ENCODE assay signal across 17 cellular contexts in the genomic region with DNA sequence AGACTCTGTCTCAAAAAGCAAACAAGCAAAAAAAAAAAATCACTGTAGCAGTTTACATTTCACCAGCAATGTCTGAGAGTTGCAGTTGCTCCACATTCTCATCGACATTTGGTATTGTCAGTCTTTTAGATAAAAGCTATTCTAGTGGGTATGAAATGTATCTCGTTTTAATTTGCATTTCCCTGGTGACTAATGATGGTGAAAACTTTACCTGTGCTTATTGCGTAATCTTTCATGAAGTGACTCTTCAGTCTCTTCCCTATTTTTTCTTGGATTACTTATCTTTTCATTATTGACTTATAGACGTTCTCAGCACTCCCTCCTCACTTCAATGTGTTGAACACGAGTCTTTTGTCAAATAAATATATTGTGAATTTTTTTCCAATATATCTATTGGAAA. TPM values are rescaled to one million over a fixed set of nuclear protein-coding genes. Genes with fewer than 3 reads are reported as not detected.
A peak's percentile ranks its signal among the peaks of the same experiment; 100 is the strongest.
DNase-seq lines count a peak whose midpoint lies in the region; ATAC-seq, FAIRE-seq and TF ChIP-seq lines count a peak whose summit lies in the region.
"Had no signal": no experiment of that assay in that cellular context is flagged by ENCODE, and none has a peak within 500 bp of the region (broad histone marks: within the 10 kb centered on the region; RNA-seq: fewer than 3 reads in every experiment).

No MANE protein-coding gene starts in this region.

- H3K14ac ChIP-seq in IMR-90 (replicated peaks; ENCODE audit: low read depth, low read length), result no peak overlapping the region

- FAIRE-seq in A549 (lab: Jason Lieb, UNC), result no peak
- FAIRE-seq: A204.1, D721Med, HTR-8/SVneo had no signal

- H3K9me3 ChIP-seq in A549, result no peaks in the 10 kb centered on the region
- H3K9me3 ChIP-seq in IMR-90 (ENCODE audit: control insufficient read depth, insufficient read depth, low read length), result peaks cover 5% of the 10 kb centered on the region
- H3K9me3 ChIP-seq: BE2C had no signal

- no peaks in the 10 kb centered on the region for H3K36me3 ChIP-seq in IMR-90 (ENCODE audit: control insufficient read depth, insufficient read depth, low read length)
- H3K36me3 ChIP-seq: BE2C had no signal

- no peak overlapping the region for H2AK5ac ChIP-seq in IMR-90 (ENCODE audit: low read depth, low read length)

- no peak overlapping the region for H4K8ac ChIP-seq in IMR-90 (ENCODE audit: low read depth in 2 of 2, low read length in 2 of 2)

- DNase-seq in A549 (ENCODE audit: low read depth in 1 of 2, low spot score in 1 of 2) (no peak), IMR-90 (no peak), RWPE1 (ENCODE audit: low spot score) (peak; percentile 14), epithelial cell of esophagus (ENCODE audit: low read depth) (peak; percentile 46), HuH-7.5 (ENCODE audit: low spot score) (no peak)
- DNase-seq: BE2C; CD4-positive, alpha-beta memory T cell; DMS153; GF-D8; H7 had no signal

- no TSS peak for BruUV-seq in IMR-90 (replicated peaks; lab: Mats Ljungman, UMichigan)

- H3K9me1 ChIP-seq in IMR-90 (ENCODE audit: insufficient read depth, low read length), result no peaks in the 10 kb centered on the region

- no peak overlapping the region for H3K23ac ChIP-seq in IMR-90 (ENCODE audit: low read depth, low read length)

- H2BK20ac ChIP-seq in IMR-90 (ENCODE audit: low read depth, low read length), result no peak overlapping the region

- TF ChIP-seq RAD21 in A549 (conservative IDR thresholded peaks at IDR 0.05 in 1 of 2, IDR thresholded peaks at IDR 0.05 in 1 of 2) (no peak), IMR-90 (IDR thresholded peaks at IDR 0.05; ENCODE audit: low read length) (no peak)

- no peak overlapping the region for H3K27ac ChIP-seq in A549
- no peak overlapping the region for H3K27ac ChIP-seq in IMR-90 (ENCODE audit: insufficient read depth, low read length)
- H3K27ac ChIP-seq in RWPE1, result no peak overlapping the region
- H3K27ac ChIP-seq: C4-2B, KMS-11 had no signal

- H2BK120ac ChIP-seq in IMR-90 (ENCODE audit: low read depth, low read length), result no peak overlapping the region

- TF ChIP-seq CTCF in A549 (IDR thresholded peaks at IDR 0.05) (no peak), IMR-90 (conservative IDR thresholded peaks at IDR 0.05; ENCODE audit: low read depth, low read length) (no peak), RWPE1 (conservative IDR thresholded peaks at IDR 0.05; ENCODE audit: low read depth) (no peak), epithelial cell of esophagus (IDR thresholded peaks at IDR 0.05; ENCODE audit: insufficient read depth, low read depth, low read length, missing control alignments) (no peak)

- POLR2A ChIA-PET in A549 (lab: Yijun Ruan, JAX) (no interaction called here), IMR-90 (lab: Charles Lee; ENCODE audit: unreplicated experiment) (no interaction called here), RWPE1 (lab: Yijun Ruan, JAX; ENCODE audit: low non-redundant PET) (no interaction called here)

- no peaks in the 10 kb centered on the region for H4K20me1 ChIP-seq in IMR-90 (ENCODE audit: insufficient read depth, low read length)

- H4K5ac ChIP-seq in IMR-90 (ENCODE audit: low read depth, low read length), result no peak overlapping the region

- no peak for ATAC-seq in A549
- ATAC-seq in IMR-90 (ENCODE audit: low read depth), result no peak
- no peak for ATAC-seq in GM18868 (IDR thresholded peaks at IDR 0.05; ENCODE audit: unreplicated experiment)
- ATAC-seq in HG03469 (IDR thresholded peaks at IDR 0.05; ENCODE audit: unreplicated experiment), result no peak

- intact Hi-C loops in IMR-90 (cut with micrococcal nuclease), result no loop called here

- no peaks in the 10 kb centered on the region for H3K27me3 ChIP-seq in IMR-90 (ENCODE audit: control insufficient read depth, insufficient read depth, low read length)
- H3K27me3 ChIP-seq: BE2C had no signal

- H3K18ac ChIP-seq in IMR-90 (ENCODE audit: low read depth, low read length), result no peak overlapping the region

- H3K4ac ChIP-seq in IMR-90 (ENCODE audit: low read depth, low read length), result no peak overlapping the region

- H3K9ac ChIP-seq in IMR-90 (ENCODE audit: low read depth, low read length), result no peak overlapping the region
- H3K9ac ChIP-seq: KMS-11 had no signal

- no peak overlapping the region for H4K91ac ChIP-seq in IMR-90 (ENCODE audit: insufficient read depth, low read depth, low read length)

- CTCF ChIA-PET in A549 (lab: Yijun Ruan, JAX), result interaction anchor here (0.6 to 0.9 kb wide), 2 partner anchors 9 to 529 kb away, joined by 3 to 4 read pairs; no protein-coding TSS in a partner anchor
- CTCF ChIA-PET in IMR-90 (lab: Yijun Ruan, JAX), result no interaction called here
- CTCF ChIA-PET in RWPE1 (lab: Yijun Ruan, JAX), result no interaction called here

- H3K79me1 ChIP-seq in IMR-90 (ENCODE audit: low read depth in 1 of 2, low read length in 2 of 2), result no peaks in the 10 kb centered on the region

- no peak overlapping the region for H2BK5ac ChIP-seq in IMR-90 (ENCODE audit: low read depth, low read length, poor library complexity, severe bottlenecking)

- dilution Hi-C loops in IMR-90 (cut with HindIII; ENCODE audit: low sequenced_read_pairs, unreplicated experiment), result no loop called here

- H2AK9ac ChIP-seq in IMR-90 (replicated peaks; ENCODE audit: low read depth, low read length, poor library complexity), result no peak overlapping the region

- TF ChIP-seq POLR2A in A549 (IDR thresholded peaks at IDR 0.05; ENCODE audit: low read length) (no peak), IMR-90 (IDR thresholded peaks at IDR 0.05; ENCODE audit: low read depth, low read length) (no peak)

- H2AFZ ChIP-seq in IMR-90 (replicated peaks; ENCODE audit: low read length, poor library complexity), result no peak overlapping the region

- H3K4me2 ChIP-seq in A549 (no peak overlapping the region), IMR-90 (ENCODE audit: low read depth, low read length) (no peak overlapping the region)
- H3K4me2 ChIP-seq: KMS-11 had no signal

- in situ Hi-C loops in IMR-90 (cut with MboI; ENCODE audit: low sequenced_read_pairs), result no loop called here

- 5% methylated on average over 5 of the region's 5 CpGs for WGBS in A549 (ENCODE audit: missing lambda C conversion rate)
- no CpG with 5 or more reads among the region's 5 CpGs for whole genome bisulfite sequencing in IMR-90 (ENCODE audit: extremely low coverage in 2 of 2, insufficient read length in 1 of 2), 2 experiments

- H3K56ac ChIP-seq in IMR-90 (ENCODE audit: extremely low read depth, insufficient read depth, low read length), result no peak overlapping the region

- H3K4me1 ChIP-seq in A549 (no peaks in the 10 kb centered on the region), IMR-90 (ENCODE audit: control insufficient read depth, insufficient read depth, low read length) (no peaks in the 10 kb centered on the region)
- H3K4me1 ChIP-seq: BE2C had no signal

- no peak for TF ChIP-seq EP300 in A549 (IDR thresholded peaks at IDR 0.05)

- H3K4me3 ChIP-seq in A549 (no peak overlapping the region), IMR-90 (ENCODE audit: insufficient read depth, low read depth, low read length) (no peak overlapping the region), epithelial cell of esophagus (ENCODE audit: low read length) (no peak overlapping the region)

- no peak overlapping the region for H2BK15ac ChIP-seq in IMR-90 (ENCODE audit: low read depth, low read length)

TF ChIP-seq in A549, 52 proteins besides CTCF, POLR2A, EP300 and RAD21:
- no peak for TF ChIP-seq MAZ (IDR thresholded peaks at IDR 0.05; ENCODE audit: borderline replicate concordance, low read depth, low read length)
- TF ChIP-seq CEBPB (IDR thresholded peaks at IDR 0.05), result peak; percentile 31 to 55; a peak in 3 of 4 replicates

TF ChIP-seq in IMR-90, 13 proteins besides CTCF, POLR2A, EP300 and RAD21:
- TF ChIP-seq CEBPB (IDR thresholded peaks at IDR 0.05; ENCODE audit: low read depth, low read length) (peak; percentile 93), BHLHE40 (IDR thresholded peaks at IDR 0.05; ENCODE audit: low read depth, low read length) (no peak)
- TF ChIP-seq, protein P1, sequence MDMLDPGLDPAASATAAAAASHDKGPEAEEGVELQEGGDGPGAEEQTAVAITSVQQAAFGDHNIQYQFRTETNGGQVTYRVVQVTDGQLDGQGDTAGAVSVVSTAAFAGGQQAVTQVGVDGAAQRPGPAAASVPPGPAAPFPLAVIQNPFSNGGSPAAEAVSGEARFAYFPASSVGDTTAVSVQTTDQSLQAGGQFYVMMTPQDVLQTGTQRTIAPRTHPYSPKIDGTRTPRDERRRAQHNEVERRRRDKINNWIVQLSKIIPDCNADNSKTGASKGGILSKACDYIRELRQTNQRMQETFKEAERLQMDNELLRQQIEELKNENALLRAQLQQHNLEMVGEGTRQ (IDR thresholded peaks at IDR 0.05; ENCODE audit: low read depth, low read length), result no peak

RNA-seq across cellular contexts. Expression of a gene that starts 37.2 kb away (rescaled TPM):
- 0.04 TPM in 2 replicates for polyA plus RNA-seq in A549 (2011; rRNA removed)
- under 0.01 and 0.01 TPM in 2 replicates for polyA plus RNA-seq in A549 (2012; cell fraction: cytosol; rRNA removed)
- polyA plus RNA-seq in A549 (2012; cell fraction: nucleus; rRNA removed), result 0.01 TPM in 1 of 2 replicates, not detected in the other
- polyA plus RNA-seq in A549 (2017; fragmentation: RNase III; extraction: RNeasy Plus Mini Kit Qiagen cat#74134 plus additional on column Dnase treatment), result 0.03 to 0.05 TPM (median 0.04 TPM) in 3 replicates
- polyA minus RNA-seq in A549 (2011; rRNA and poly(A)+ RNA removed), result 0.05 and 0.25 TPM in 2 replicates
- total RNA-seq in IMR-90 (2012; rRNA removed), result under 0.01 TPM in 2 replicates
- 0.07 TPM in 2 replicates for polyA plus RNA-seq in IMR-90 (2012; rRNA removed)
- polyA plus RNA-seq in IMR-90 (2012; cell fraction: cytosol; rRNA removed), result 0.04 and 0.12 TPM in 2 replicates
- 0.02 and 0.06 TPM in 2 replicates for polyA plus RNA-seq in IMR-90 (2012; cell fraction: nucleus; rRNA removed; ENCODE audit: low replicate concordance)
- total RNA-seq: CD4-positive, alpha-beta memory T cell had no signal
- polyA plus RNA-seq: CD4-positive, alpha-beta memory T cell had no signal

Comparison
In these comparisons a context has a peak if more than half of its experiments do, and no peak if none do; other contexts are left out.
1. DNase-seq: peak in RWPE1 (single experiment) and epithelial cell of esophagus (single experiment); none in A549 (0 of 2), IMR-90 (single experiment) and HuH-7.5 (single experiment).